ENCODE assay signal across 8 cellular contexts in the genomic region with DNA sequence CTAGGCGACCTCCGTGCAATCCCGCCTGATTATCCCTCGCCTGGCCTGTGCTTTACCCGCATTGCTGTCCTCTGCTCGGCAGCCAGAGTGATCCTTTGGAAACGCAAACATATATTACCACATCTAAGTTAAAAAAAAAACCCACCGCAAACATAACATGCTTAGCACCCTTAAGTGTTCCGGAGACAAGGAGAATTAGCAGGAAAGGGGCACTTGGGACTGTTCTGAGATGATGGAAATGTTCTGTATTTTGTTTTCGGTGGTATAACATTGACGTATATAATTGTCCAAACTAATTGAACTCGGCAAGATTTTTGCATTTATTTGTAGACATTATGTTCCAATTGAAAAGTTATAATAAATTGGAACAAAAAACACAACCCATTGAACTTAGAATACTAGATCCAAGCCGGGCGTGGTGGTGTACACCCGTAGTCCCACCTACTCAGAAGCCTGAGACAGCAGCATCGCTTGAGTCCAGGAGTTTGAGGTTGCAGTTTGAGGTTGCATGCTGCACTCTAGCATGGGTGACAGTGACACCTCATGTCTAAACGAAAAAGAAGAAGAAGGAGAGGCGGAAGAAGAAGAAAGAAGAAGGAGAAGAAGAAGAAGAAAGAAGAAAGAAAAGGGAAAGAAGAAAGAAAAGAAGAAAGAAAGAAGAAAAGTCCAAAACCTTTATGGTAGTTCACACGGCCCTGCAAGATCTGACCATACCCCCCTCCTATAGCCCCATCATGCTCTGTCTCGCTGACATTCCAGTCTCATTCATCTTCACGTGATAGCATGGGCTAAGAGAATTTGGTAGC. TPM values are rescaled to one million over a fixed set of nuclear protein-coding genes. Genes with fewer than 3 reads are reported as not detected.
DNase-seq lines count a peak whose midpoint lies in the region; ATAC-seq and TF ChIP-seq lines count a peak whose summit lies in the region.

No MANE protein-coding gene starts in this region.

- H3K27me3 Mint-ChIP-seq in HFFc6 (ENCODE audit: insufficient read depth) (no peaks in the 10 kb centered on the region; the same call in 1 of the 2 replicates), brain (peaks cover 17% of the 10 kb centered on the region), naive B cell (no peaks in the 10 kb centered on the region)

- CTCF ChIA-PET in GM10248 (lab: Yijun Ruan, JAX) = interaction anchor here (1.1 to 2.4 kb wide), 5 partner anchors 13 to 141 kb away, joined by 3 to 12 read pairs (median 4); no protein-coding TSS in a partner anchor

- H3K9me3 Mint-ChIP-seq in HFFc6 (no peaks in the 10 kb centered on the region), brain (peaks cover 0 to 5% (median 0%) of the 10 kb centered on the region in 5 experiments), naive B cell (no peaks in the 10 kb centered on the region)

- peaks cover 45% of the 10 kb centered on the region for H3K4me1 Mint-ChIP-seq in HFFc6 (ENCODE audit: low read depth)
- peaks cover 67% of the 10 kb centered on the region for H3K4me1 Mint-ChIP-seq in brain
- H3K4me1 Mint-ChIP-seq in naive B cell = peaks cover 30 to 45% (median 40%) of the 10 kb centered on the region in 3 donors

- ATAC-seq in naive B cell (ENCODE audit: low read depth in 2 of 2) (no peak), HG02623 (IDR thresholded peaks at IDR 0.05; ENCODE audit: unreplicated experiment) (no peak)

- H3K27ac ChIP-seq in C4-2B = peak overlapping the region; percentile 93

- H3K36me3 Mint-ChIP-seq in HFFc6 (ENCODE audit: low read depth) (peaks cover 10% of the 10 kb centered on the region), brain (peaks cover 3% of the 10 kb centered on the region), naive B cell (no peaks in the 10 kb centered on the region)

- H3K27ac Mint-ChIP-seq in HFFc6 (peak overlapping the region; percentile 87), brain (peak overlapping the region; percentile 83 to 98 (median 94)), naive B cell (peak overlapping the region; percentile 92 to 99 (median 98))

- H3K4me3 Mint-ChIP-seq in HFFc6 = peak overlapping the region; percentile 86
- H3K4me3 Mint-ChIP-seq in brain = peak overlapping the region; percentile 88 to 98 (median 96)
- peak overlapping the region; percentile 93 to 99 (median 98) for H3K4me3 Mint-ChIP-seq in naive B cell

- no peak for DNase-seq in HFFc6
- DNase-seq in naive B cell = no peak
- DNase-seq in GM10248 (ENCODE audit: extremely low spot score) = no peak
- DNase-seq in NCI-H1694 treated with DMSO at 0.1 percent for 48 hours (lab: John Stamatoyannopoulos, UW) = no peak
- no peak for DNase-seq in putamen (ENCODE audit: low spot score)

- POLR2A ChIA-PET in GM10248 (lab: Yijun Ruan, JAX) = no interaction called here

- no peak for TF ChIP-seq CTCF in C4-2B (conservative IDR thresholded peaks at IDR 0.05)
- TF ChIP-seq CTCF in HFFc6 (IDR thresholded peaks at IDR 0.05) = no peak
- no peak for TF ChIP-seq CTCF in brain (conservative IDR thresholded peaks at IDR 0.05)
- no peak for TF ChIP-seq CTCF in GM10248 (IDR thresholded peaks at IDR 0.05; ENCODE audit: control extremely low read depth, extremely low read depth, low read depth, missing control alignments)

RNA-seq across cellular contexts. Expression of a gene that starts 0.6 kb away (rescaled TPM):
- total RNA-seq in HFFc6 (2021; fragmentation: NEBNext Ultra II Directional; extraction: Animal tissue kit (Norgen Biotek cat#: 25700)) = 10 to 100 TPM; 50.9 to 72.1 (median 56.0) TPM
- 39.3 TPM for polyA plus RNA-seq in brain (ENCODE audit: insufficient read depth, low read depth, low replicate concordance)
- 10 to 100 TPM; 17.9 to 27.2 (median 22.6) TPM for polyA plus RNA-seq in naive B cell (ENCODE audit: low read depth in 6 of 6)

RNA-seq across cellular contexts. Expression of a gene that starts 15.9 kb away (rescaled TPM):
- 1 to 10 TPM; 3.4 to 7.9 (median 4.2) TPM for total RNA-seq in HFFc6 (2021; fragmentation: NEBNext Ultra II Directional; extraction: Animal tissue kit (Norgen Biotek cat#: 25700))
- 9.6 TPM for polyA plus RNA-seq in brain (ENCODE audit: insufficient read depth, low read depth, low replicate concordance)
- not detected for polyA plus RNA-seq in naive B cell (ENCODE audit: low read depth in 6 of 6)

RNA-seq across cellular contexts. Expression of a gene that starts 44.8 kb away (rescaled TPM):
- 10 to 100 TPM; 60.1 to 69.2 (median 64.8) TPM for total RNA-seq in HFFc6 (2021; fragmentation: NEBNext Ultra II Directional; extraction: Animal tissue kit (Norgen Biotek cat#: 25700))
- polyA plus RNA-seq in brain (ENCODE audit: insufficient read depth, low read depth, low replicate concordance) (65.2 TPM), naive B cell (ENCODE audit: low read depth in 6 of 6) (10 to 100 TPM; 15.5 to 22.2 (median 17.4) TPM)
